ENCODE assay signal across 9 cellular contexts in the genomic region with DNA sequence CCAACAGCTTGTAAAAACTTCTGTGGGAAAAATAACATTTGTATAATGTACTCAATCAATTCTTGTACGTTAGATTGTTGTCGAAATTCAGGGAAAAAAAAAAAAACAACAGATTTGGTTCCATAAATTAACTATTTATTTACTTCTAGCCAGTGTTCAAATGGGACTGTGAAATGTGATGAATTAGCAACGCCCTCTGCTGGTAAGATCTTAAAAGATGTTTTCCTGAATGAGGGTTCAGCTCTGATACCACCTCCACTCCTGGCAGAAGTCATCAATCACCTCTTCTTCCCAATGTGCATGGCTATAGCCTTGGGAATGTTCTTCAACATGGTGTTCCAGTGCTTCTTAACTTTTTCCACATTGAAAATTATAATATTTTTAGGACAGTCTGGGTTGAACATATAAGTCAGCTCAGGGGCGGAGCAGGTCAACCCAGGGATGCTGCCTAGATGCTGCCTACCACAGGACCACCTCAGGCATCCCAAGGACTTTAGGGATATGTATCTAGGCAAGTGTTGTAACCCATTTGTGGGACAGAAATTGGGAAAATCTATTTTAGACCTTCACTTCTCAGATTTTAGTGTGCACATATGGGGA.
A peak's percentile ranks its signal among the peaks of the same experiment; 100 is the strongest.
DNase-seq lines count a peak whose midpoint lies in the region; ATAC-seq, FAIRE-seq and TF ChIP-seq lines count a peak whose summit lies in the region.
"Had no signal": no experiment of that assay in that cellular context is flagged by ENCODE, and none has a peak within 500 bp of the region (broad histone marks: within the 10 kb centered on the region; RNA-seq: fewer than 3 reads in every experiment).

No MANE protein-coding gene starts in this region.

- peaks cover 0 to 4% (median 0%) of the 10 kb centered on the region in 3 donors for H3K27me3 Mint-ChIP-seq in CD14-positive monocyte (ENCODE audit: low read depth in 3 of 3)

- H3K36me3 Mint-ChIP-seq in CD14-positive monocyte, result no peaks in the 10 kb centered on the region
- H3K36me3 Mint-ChIP-seq: memory B cell had no signal

- H3K27ac Mint-ChIP-seq in CD14-positive monocyte, result no peak overlapping the region
- H3K27ac Mint-ChIP-seq: memory B cell had no signal

- intact Hi-C loops in CD14-positive monocyte (cut with micrococcal nuclease), result no loop called here

- no peaks in the 10 kb centered on the region for H3K4me1 Mint-ChIP-seq in CD14-positive monocyte

- FAIRE-seq in GM19239 (lab: Jason Lieb, UNC), result peak; percentile 28

- no peak overlapping the region for H3K4me3 Mint-ChIP-seq in CD14-positive monocyte
- H3K4me3 Mint-ChIP-seq: memory B cell had no signal

- H3K9me3 Mint-ChIP-seq in CD14-positive monocyte, result no peaks in the 10 kb centered on the region
- H3K9me3 Mint-ChIP-seq: memory B cell had no signal

- DNase-seq in CD14-positive monocyte (ENCODE audit: low spot score) (no peak), GM19239 (ENCODE audit: insufficient read length, low spot score) (no peak), LHCN-M2 (ENCODE audit: low read depth) (peak; percentile 52), SW480 (ENCODE audit: low spot score) (peak; percentile 17), globus pallidus (ENCODE audit: low spot score) (peak; percentile 26), retina (peak; percentile 56), HPDE6-E6E7 (ENCODE audit: extremely low spot score) (no peak), omental fat pad (ENCODE audit: low spot score) (no peak)

- TF ChIP-seq CTCF in CD14-positive monocyte (IDR thresholded peaks at IDR 0.05), result peak; percentile 72
- no peak for TF ChIP-seq CTCF in omental fat pad (IDR thresholded peaks at IDR 0.05)

- ATAC-seq in omental fat pad (ENCODE audit: low FRiP score), result no peak

Comparison
In these comparisons a context has a peak if more than half of its experiments do, and no peak if none do; other contexts are left out.
1. DNase-seq: peak in LHCN-M2 (single experiment), SW480 (single experiment), globus pallidus (single experiment) and retina (single experiment); none in CD14-positive monocyte (single experiment), GM19239 (single experiment), HPDE6-E6E7 (single experiment) and omental fat pad (single experiment).